13 cellular contexts compared by ENCODE assay signal in the genomic region with DNA sequence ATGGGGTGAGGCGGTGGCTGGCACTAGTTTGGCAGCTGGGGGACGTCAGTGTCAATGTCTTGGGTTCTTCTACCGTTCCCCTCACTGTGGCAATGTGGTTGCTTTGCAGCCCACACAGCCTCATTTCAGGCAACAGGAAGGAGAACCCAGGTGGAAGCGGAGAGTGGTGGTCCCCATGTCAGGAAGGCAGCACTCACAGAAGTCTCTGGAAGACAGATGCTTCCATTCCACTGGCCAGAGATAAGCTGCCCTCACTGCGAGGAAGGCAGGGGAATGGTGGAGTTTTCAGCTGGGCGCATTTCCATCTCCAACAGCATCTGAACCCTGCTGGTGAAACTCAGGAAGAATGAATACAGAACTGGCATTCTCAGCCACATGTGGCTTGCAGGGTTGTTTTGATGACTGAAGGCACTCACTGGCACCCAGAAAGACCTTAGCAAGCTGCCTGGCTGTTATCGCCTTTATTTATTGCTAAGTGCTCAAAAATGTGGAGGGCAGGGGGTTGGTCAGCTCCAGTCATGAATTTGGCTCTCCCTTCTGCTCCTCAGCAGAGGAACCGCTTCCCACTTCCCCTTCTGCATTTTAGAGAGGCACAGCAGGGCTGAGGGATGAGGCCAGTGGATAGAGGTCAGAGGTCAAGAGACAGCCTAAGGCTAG. TPM values are rescaled to one million over a fixed set of nuclear protein-coding genes. Genes with fewer than 3 reads are reported as not detected.
DNase-seq lines count a peak whose midpoint lies in the region; ATAC-seq, FAIRE-seq and TF ChIP-seq lines count a peak whose summit lies in the region.
"Had no signal": no experiment of that assay in that cellular context is flagged by ENCODE, and none has a peak within 500 bp of the region (broad histone marks: within the 10 kb centered on the region; RNA-seq: fewer than 3 reads in every experiment).

No MANE protein-coding gene starts in this region.

- peak; percentile 10 for TF ChIP-seq CTCF in chondrocyte (IDR thresholded peaks at IDR 0.05)
- TF ChIP-seq CTCF in neural progenitor cell (IDR thresholded peaks at IDR 0.05) = no peak
- no peak for TF ChIP-seq CTCF in pancreas (IDR thresholded peaks at IDR 0.05)

- H3K36me3 ChIP-seq in MG63 (no peaks in the 10 kb centered on the region), neural progenitor cell (no peaks in the 10 kb centered on the region), pancreas (no peaks in the 10 kb centered on the region)
- H3K36me3 ChIP-seq: HAP-1, heart left ventricle had no signal

- no peak overlapping the region for H2AFZ ChIP-seq in neural progenitor cell (replicated peaks)

- H3K4me3 Mint-ChIP-seq in chondrocyte (ENCODE audit: unreplicated experiment) = no peak overlapping the region
- H3K4me3 Mint-ChIP-seq in neural progenitor cell = no peak overlapping the region
- H3K4me3 Mint-ChIP-seq: stimulated activated memory B cell treated with anti-CD40 and anti-IgM and Interleukin-4, amounts not matched to agents 10 μg/mL and 1 μg/mL and 100 μg/mL, for 72 hours had no signal

- H3K4me2 ChIP-seq in neural progenitor cell = no peak overlapping the region

- FAIRE-seq in pancreas (lab: Jason Lieb, UNC) (no peak), GM12892 (lab: Jason Lieb, UNC) (no peak)

- WGBS in pancreas, 2 donors = 82 to 91% methylated on average over 8 of the region's 8 CpGs

- peaks cover 10% of the 10 kb centered on the region for H3K27me3 Mint-ChIP-seq in chondrocyte (ENCODE audit: low read depth)
- H3K27me3 Mint-ChIP-seq in neural progenitor cell (ENCODE audit: insufficient read depth, low read depth) = peaks cover 8% of the 10 kb centered on the region

- H3K4me3 ChIP-seq in MG63 = no peak overlapping the region
- no peak overlapping the region for H3K4me3 ChIP-seq in neural progenitor cell
- no peak overlapping the region for H3K4me3 ChIP-seq in pancreas
- H3K4me3 ChIP-seq: HAP-1, heart left ventricle, lung had no signal

- H3K9me3 Mint-ChIP-seq in chondrocyte (ENCODE audit: low read depth) = no peaks in the 10 kb centered on the region
- H3K9me3 Mint-ChIP-seq in neural progenitor cell = peaks cover 5% of the 10 kb centered on the region
- H3K9me3 Mint-ChIP-seq: activated naive CD4-positive, alpha-beta T cell treated with anti-CD3 and anti-CD28 coated beads, Interleukin-2, amount 50 U/mL, for 72 hours; stimulated activated memory B cell treated with anti-CD40 and anti-IgM and Interleukin-4, amounts not matched to agents 10 μg/mL and 1 μg/mL and 100 μg/mL, for 72 hours had no signal

- H3K27ac ChIP-seq in neural progenitor cell = no peak overlapping the region
- H3K27ac ChIP-seq in pancreas = no peak overlapping the region
- H3K27ac ChIP-seq: heart left ventricle had no signal

- DNase-seq in Caki2 (ENCODE audit: low read depth) (peak; percentile 46), MG63 (peak; percentile 91), chondrocyte (ENCODE audit: low spot score) (no peak), neural progenitor cell (ENCODE audit: low spot score) (no peak), pancreas (no peak), GM12892 (ENCODE audit: insufficient read length) (no peak)
- no peak for DNase-seq in central memory CD4-positive, alpha-beta T cell
- no peak for DNase-seq in stimulated activated CD4-positive, alpha-beta T cell treated with anti-CD3 and anti-CD28 coated beads, Interleukin-1b, Interleukin-23, amount 100 ng/mL, for 48 hours

- H3K4me1 Mint-ChIP-seq in chondrocyte (ENCODE audit: low read depth) (peaks cover 12% of the 10 kb centered on the region), neural progenitor cell (peaks cover 22% of the 10 kb centered on the region)
- H3K4me1 Mint-ChIP-seq: stimulated activated memory B cell treated with anti-CD40 and anti-IgM and Interleukin-4, amounts not matched to agents 10 μg/mL and 1 μg/mL and 100 μg/mL, for 72 hours had no signal

- H3K9me3 ChIP-seq in MG63 (no peaks in the 10 kb centered on the region), neural progenitor cell (ENCODE audit: low read depth) (no peaks in the 10 kb centered on the region), pancreas (no peaks in the 10 kb centered on the region)
- H3K9me3 ChIP-seq: HAP-1, heart left ventricle had no signal

- H3K79me2 ChIP-seq in neural progenitor cell (ENCODE audit: low read depth) = no peaks in the 10 kb centered on the region

- no peak overlapping the region for H3K27ac Mint-ChIP-seq in chondrocyte (ENCODE audit: unreplicated experiment)
- H3K27ac Mint-ChIP-seq in neural progenitor cell = peak overlapping the region; percentile 73
- H3K27ac Mint-ChIP-seq: stimulated activated memory B cell treated with anti-CD40 and anti-IgM and Interleukin-4, amounts not matched to agents 10 μg/mL and 1 μg/mL and 100 μg/mL, for 72 hours had no signal

- no peaks in the 10 kb centered on the region for H4K20me1 ChIP-seq in neural progenitor cell (ENCODE audit: low read depth)

- H3K36me3 Mint-ChIP-seq in chondrocyte (ENCODE audit: low read depth) (no peaks in the 10 kb centered on the region), neural progenitor cell (no peaks in the 10 kb centered on the region)
- H3K36me3 Mint-ChIP-seq: activated naive CD4-positive, alpha-beta T cell treated with anti-CD3 and anti-CD28 coated beads, Interleukin-2, amount 50 U/mL, for 72 hours; stimulated activated memory B cell treated with anti-CD40 and anti-IgM and Interleukin-4, amounts not matched to agents 10 μg/mL and 1 μg/mL and 100 μg/mL, for 72 hours had no signal

- no peak for TF ChIP-seq POLR2A in GM12892 (IDR thresholded peaks at IDR 0.05; ENCODE audit: low read depth, low read length)

- in situ Hi-C loops in Caki2 (cut with HindIII; ENCODE audit: low pct_unique_long_range_greater_than_20kb, low sequenced_read_pairs) = no loop called here

- H3F3A ChIP-seq in neural progenitor cell (ENCODE audit: low read depth) = no peaks in the 10 kb centered on the region

- no peaks in the 10 kb centered on the region for H3K27me3 ChIP-seq in MG63
- H3K27me3 ChIP-seq in neural progenitor cell = no peaks in the 10 kb centered on the region
- H3K27me3 ChIP-seq in pancreas = no peaks in the 10 kb centered on the region

- ATAC-seq in pancreas = no peak
- ATAC-seq: activated naive CD4-positive, alpha-beta T cell treated with anti-CD3 and anti-CD28 coated beads, Interleukin-2, amount 50 U/mL, for 72 hours; heart left ventricle; stimulated activated memory B cell treated with anti-CD40 and anti-IgM and Interleukin-4, amounts not matched to agents 10 μg/mL and 1 μg/mL and 100 μg/mL, for 72 hours had no signal

- H3K4me1 ChIP-seq in neural progenitor cell (no peaks in the 10 kb centered on the region), pancreas (no peaks in the 10 kb centered on the region)
- H3K4me1 ChIP-seq: HAP-1, heart left ventricle had no signal

- intact Hi-C loops in pancreas (cut with DNase I) = loop anchor here in 1 of 3 donors (5.0 kb wide), 1 partner anchor 89 kb away; no protein-coding TSS in a partner anchor

- no peak overlapping the region for H3K9ac ChIP-seq in neural progenitor cell

RNA-seq across cellular contexts. Expression of a gene that starts 19.4 kb away (rescaled TPM):
- total RNA-seq in Caki2 (2014; rRNA removed; shearing (Covaris generic); ENCODE audit: low replicate concordance) = 1.0 and 1.2 TPM in 2 replicates
- 7.7 and 14.1 TPM in 2 replicates for total RNA-seq in MG63 (2014; rRNA removed; shearing (Covaris generic); ENCODE audit: low replicate concordance)
- total RNA-seq in chondrocyte = 3.1 to 6.0 TPM (median 5.9 TPM) in 3 replicates
- total RNA-seq in neural progenitor cell (ENCODE audit: low replicate concordance) = 0.64 and 1.1 TPM in 2 replicates
- 1 to 10 TPM; 3.5 to 7.5 (median 3.6) TPM for total RNA-seq in pancreas
- polyA plus RNA-seq in pancreas = 1 to 10 TPM; 3.5 to 4.5 TPM
- not detected for polyA plus RNA-seq in GM12892 (2012; ENCODE audit: missing spikeins)
- total RNA-seq: activated naive CD4-positive, alpha-beta T cell treated with anti-CD3 and anti-CD28 coated beads, Interleukin-2, amount 50 U/mL, for 72 hours had no signal

RNA-seq across cellular contexts. Expression of a gene that starts 42.3 kb away (rescaled TPM):
- total RNA-seq in Caki2 (2014; rRNA removed; shearing (Covaris generic); ENCODE audit: low replicate concordance) = 0.43 TPM in 1 of 2 replicates, not detected in the other
- 2.0 and 2.3 TPM in 2 replicates for total RNA-seq in MG63 (2014; rRNA removed; shearing (Covaris generic); ENCODE audit: low replicate concordance)
- total RNA-seq in chondrocyte (1.5 to 1.7 TPM (median 1.7 TPM) in 3 replicates), neural progenitor cell (ENCODE audit: low replicate concordance) (0.95 and 2.4 TPM in 2 replicates), pancreas (10 to 100 TPM in 5 of 6 donors, 1 to 10 TPM in 1; 9.5 to 20.4 (median 12.8) TPM)
- polyA plus RNA-seq in pancreas = 10 to 100 TPM in 1 of 2 donors, 1 to 10 TPM in 1; 8.3 to 12.5 TPM
- 0.08 TPM for polyA plus RNA-seq in GM12892 (2012; ENCODE audit: missing spikeins)

Comparison
In these comparisons a context has a peak if more than half of its experiments do, and no peak if none do; other contexts are left out.
1. DNase-seq: peak in Caki2 (single experiment) and MG63 (single experiment); none in chondrocyte (single experiment), neural progenitor cell (single experiment), pancreas (0 of 6), GM12892 (single experiment), central memory CD4-positive, alpha-beta T cell (single experiment) and stimulated activated CD4-positive, alpha-beta T cell treated with anti-CD3 and anti-CD28 coated beads, Interleukin-1b, Interleukin-23, amount 100 ng/mL, for 48 hours (single experiment).